Comparison of ENCODE assay signal across 1 cellular context in the genomic region with DNA sequence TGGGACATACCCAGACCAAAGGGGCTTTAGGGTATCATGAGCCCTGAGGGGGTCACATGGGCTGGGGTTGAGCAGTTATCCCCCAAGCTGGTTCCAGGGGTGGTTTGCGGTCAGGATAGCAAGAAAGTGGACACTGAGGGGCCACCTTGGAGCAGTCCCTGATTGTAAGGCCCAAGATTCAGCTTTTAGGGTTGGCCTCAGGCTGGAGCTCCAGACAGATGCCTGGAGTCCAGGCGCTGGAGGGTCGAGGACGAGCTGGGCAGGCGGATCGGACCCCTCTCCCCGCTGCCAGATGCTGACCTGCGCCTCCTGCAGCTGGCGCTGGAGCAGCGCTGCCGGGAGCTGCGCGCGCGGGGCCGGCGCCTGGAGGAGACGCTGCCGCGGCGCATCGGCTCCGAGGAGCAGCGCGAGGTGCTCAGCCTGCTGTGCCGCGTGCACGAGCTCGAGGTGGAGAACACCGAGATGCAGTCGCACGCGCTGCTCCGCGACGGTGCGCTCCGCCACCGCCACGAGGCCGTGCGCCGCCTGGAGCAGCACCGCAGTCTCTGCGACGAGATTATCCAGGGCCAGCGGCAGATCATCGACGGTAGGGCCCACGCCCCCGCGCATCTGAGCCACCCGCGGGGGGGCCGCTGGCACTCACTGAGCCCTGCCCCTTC.
TF ChIP-seq lines count a peak whose summit lies in the region.

No MANE protein-coding gene starts in this region.

TF ChIP-seq in H1, 55 proteins besides CTCF, POLR2A, EP300 and RAD21 (continued from another document):
- TF ChIP-seq HDAC2 (IDR thresholded peaks at IDR 0.05; ENCODE audit: borderline replicate concordance in 1 of 2, low read depth in 2 of 2, low read length in 2 of 2) (0 out of 4 replicates have a peak, but pooled peaks of 1 of the 2 experiments have one; percentile 75), POU5F1 (IDR thresholded peaks at IDR 0.05; ENCODE audit: low read depth, low read length) (no peak), NRF1 (IDR thresholded peaks at IDR 0.05; ENCODE audit: low read depth, low read length) (no peak), KDM4A (IDR thresholded peaks at IDR 0.05; ENCODE audit: low read depth, low read length, severe bottlenecking) (peak; percentile 70), BRCA1 (IDR thresholded peaks at IDR 0.05; ENCODE audit: low read depth, low read length) (no peak), EGR1 (IDR thresholded peaks at IDR 0.05; ENCODE audit: borderline replicate concordance, low read depth, low read length) (0 out of 2 replicates have a peak, but pooled peaks have one; percentile 7)
- TF ChIP-seq, protein P1, sequence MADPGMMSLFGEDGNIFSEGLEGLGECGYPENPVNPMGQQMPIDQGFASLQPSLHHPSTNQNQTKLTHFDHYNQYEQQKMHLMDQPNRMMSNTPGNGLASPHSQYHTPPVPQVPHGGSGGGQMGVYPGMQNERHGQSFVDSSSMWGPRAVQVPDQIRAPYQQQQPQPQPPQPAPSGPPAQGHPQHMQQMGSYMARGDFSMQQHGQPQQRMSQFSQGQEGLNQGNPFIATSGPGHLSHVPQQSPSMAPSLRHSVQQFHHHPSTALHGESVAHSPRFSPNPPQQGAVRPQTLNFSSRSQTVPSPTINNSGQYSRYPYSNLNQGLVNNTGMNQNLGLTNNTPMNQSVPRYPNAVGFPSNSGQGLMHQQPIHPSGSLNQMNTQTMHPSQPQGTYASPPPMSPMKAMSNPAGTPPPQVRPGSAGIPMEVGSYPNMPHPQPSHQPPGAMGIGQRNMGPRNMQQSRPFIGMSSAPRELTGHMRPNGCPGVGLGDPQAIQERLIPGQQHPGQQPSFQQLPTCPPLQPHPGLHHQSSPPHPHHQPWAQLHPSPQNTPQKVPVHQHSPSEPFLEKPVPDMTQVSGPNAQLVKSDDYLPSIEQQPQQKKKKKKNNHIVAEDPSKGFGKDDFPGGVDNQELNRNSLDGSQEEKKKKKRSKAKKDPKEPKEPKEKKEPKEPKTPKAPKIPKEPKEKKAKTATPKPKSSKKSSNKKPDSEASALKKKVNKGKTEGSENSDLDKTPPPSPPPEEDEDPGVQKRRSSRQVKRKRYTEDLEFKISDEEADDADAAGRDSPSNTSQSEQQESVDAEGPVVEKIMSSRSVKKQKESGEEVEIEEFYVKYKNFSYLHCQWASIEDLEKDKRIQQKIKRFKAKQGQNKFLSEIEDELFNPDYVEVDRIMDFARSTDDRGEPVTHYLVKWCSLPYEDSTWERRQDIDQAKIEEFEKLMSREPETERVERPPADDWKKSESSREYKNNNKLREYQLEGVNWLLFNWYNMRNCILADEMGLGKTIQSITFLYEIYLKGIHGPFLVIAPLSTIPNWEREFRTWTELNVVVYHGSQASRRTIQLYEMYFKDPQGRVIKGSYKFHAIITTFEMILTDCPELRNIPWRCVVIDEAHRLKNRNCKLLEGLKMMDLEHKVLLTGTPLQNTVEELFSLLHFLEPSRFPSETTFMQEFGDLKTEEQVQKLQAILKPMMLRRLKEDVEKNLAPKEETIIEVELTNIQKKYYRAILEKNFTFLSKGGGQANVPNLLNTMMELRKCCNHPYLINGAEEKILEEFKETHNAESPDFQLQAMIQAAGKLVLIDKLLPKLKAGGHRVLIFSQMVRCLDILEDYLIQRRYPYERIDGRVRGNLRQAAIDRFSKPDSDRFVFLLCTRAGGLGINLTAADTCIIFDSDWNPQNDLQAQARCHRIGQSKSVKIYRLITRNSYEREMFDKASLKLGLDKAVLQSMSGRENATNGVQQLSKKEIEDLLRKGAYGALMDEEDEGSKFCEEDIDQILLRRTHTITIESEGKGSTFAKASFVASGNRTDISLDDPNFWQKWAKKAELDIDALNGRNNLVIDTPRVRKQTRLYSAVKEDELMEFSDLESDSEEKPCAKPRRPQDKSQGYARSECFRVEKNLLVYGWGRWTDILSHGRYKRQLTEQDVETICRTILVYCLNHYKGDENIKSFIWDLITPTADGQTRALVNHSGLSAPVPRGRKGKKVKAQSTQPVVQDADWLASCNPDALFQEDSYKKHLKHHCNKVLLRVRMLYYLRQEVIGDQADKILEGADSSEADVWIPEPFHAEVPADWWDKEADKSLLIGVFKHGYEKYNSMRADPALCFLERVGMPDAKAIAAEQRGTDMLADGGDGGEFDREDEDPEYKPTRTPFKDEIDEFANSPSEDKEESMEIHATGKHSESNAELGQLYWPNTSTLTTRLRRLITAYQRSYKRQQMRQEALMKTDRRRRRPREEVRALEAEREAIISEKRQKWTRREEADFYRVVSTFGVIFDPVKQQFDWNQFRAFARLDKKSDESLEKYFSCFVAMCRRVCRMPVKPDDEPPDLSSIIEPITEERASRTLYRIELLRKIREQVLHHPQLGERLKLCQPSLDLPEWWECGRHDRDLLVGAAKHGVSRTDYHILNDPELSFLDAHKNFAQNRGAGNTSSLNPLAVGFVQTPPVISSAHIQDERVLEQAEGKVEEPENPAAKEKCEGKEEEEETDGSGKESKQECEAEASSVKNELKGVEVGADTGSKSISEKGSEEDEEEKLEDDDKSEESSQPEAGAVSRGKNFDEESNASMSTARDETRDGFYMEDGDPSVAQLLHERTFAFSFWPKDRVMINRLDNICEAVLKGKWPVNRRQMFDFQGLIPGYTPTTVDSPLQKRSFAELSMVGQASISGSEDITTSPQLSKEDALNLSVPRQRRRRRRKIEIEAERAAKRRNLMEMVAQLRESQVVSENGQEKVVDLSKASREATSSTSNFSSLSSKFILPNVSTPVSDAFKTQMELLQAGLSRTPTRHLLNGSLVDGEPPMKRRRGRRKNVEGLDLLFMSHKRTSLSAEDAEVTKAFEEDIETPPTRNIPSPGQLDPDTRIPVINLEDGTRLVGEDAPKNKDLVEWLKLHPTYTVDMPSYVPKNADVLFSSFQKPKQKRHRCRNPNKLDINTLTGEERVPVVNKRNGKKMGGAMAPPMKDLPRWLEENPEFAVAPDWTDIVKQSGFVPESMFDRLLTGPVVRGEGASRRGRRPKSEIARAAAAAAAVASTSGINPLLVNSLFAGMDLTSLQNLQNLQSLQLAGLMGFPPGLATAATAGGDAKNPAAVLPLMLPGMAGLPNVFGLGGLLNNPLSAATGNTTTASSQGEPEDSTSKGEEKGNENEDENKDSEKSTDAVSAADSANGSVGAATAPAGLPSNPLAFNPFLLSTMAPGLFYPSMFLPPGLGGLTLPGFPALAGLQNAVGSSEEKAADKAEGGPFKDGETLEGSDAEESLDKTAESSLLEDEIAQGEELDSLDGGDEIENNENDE (IDR thresholded peaks at IDR 0.05; ENCODE audit: insufficient replicate concordance, low read length) = no peak
- TF ChIP-seq, protein P2, sequence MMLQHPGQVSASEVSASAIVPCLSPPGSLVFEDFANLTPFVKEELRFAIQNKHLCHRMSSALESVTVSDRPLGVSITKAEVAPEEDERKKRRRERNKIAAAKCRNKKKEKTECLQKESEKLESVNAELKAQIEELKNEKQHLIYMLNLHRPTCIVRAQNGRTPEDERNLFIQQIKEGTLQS (IDR thresholded peaks at IDR 0.05; ENCODE audit: insufficient read depth, low read depth, low read length) = no peak
